ENCODE assay signal across 8 cellular contexts in the genomic region with DNA sequence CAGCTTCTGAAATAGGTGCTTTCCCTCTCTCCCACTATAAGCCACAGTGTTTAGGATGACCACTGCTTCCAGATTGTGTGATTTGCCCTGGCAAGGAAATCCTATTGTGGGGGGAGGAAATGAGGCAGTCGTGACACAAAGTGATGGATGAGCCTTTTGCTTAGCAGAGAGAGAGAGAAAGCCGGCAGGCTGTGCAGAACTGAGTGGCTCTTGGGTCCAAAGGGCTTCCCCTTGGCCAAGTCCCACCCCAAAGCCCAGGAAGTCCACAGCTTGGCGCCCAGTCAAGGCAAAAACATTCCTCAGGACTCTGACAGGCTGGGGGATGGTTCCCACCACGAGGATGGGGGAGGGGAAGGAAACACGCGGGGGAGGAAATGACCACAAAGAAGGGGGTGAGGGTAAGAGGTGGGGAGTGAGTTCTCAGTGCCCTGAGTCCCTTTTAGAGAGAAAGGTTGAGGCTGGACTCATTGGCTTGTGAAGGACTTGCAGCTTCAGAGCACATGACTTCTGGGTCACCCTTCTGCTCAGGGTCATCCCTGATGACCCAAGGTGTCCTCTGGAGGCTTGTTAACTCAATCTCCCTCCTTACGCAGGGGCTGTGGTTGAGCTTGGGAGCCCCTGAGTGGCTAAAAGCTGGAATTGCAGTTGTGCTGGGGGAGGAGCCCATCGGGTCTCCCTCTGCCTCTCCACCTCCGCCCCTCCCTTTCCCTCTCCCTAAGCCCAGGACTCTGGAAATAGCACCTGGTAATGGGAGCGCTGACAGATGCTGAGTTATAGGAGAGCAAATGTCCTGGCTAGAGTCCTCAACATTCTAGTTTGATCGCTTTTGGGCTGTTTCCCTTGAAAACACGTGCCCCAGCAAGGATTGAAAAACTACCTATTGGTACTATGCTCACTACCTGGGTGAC. TPM values are rescaled to one million over a fixed set of nuclear protein-coding genes. Genes with fewer than 3 reads are reported as not detected.
A peak's percentile ranks its signal among the peaks of the same experiment; 100 is the strongest.
DNase-seq lines count a peak whose midpoint lies in the region; ATAC-seq and TF ChIP-seq lines count a peak whose summit lies in the region.

No MANE protein-coding gene starts in this region.

- peak overlapping the region; percentile 69 for H3K4me3 ChIP-seq in Loucy (ENCODE audit: low read length, poor library complexity, severe bottlenecking)
- H3K4me3 ChIP-seq in Peyer's patch = peak overlapping the region in 3 of 4 donors; percentile 7 to 32 (median 10)
- no peak overlapping the region for H3K4me3 ChIP-seq in thymus (ENCODE audit: low read length)

- TF ChIP-seq CTCF in Loucy (conservative IDR thresholded peaks at IDR 0.05; ENCODE audit: low read length) (peak; percentile 85), Peyer's patch (IDR thresholded peaks at IDR 0.05) (peak; percentile 78 to 96 (median 90))

- H3K36me3 ChIP-seq in Loucy (ENCODE audit: insufficient read depth, low read length) (no peaks in the 10 kb centered on the region), Peyer's patch (no peaks in the 10 kb centered on the region), thymus (ENCODE audit: control insufficient read depth, insufficient read depth) (no peaks in the 10 kb centered on the region)

- peak overlapping the region; percentile 84 for H3K4me2 ChIP-seq in Loucy (ENCODE audit: low read depth, low read length, poor library complexity, severe bottlenecking)

- POLR2A ChIA-PET in naive thymus-derived CD8-positive, alpha-beta T cell (lab: Charles Lee) = interaction anchor here (0.5 to 19.5 kb wide), 14 partner anchors 12 to 418 kb away, joined by 3 to 523 read pairs (median 14); partner anchors contain the start of genes CASC3, MED24, MSL1 and NR1D1

- peak; percentile 19 to 24 for ATAC-seq in naive thymus-derived CD8-positive, alpha-beta T cell

- 4% methylated on average over 12 of the region's 12 CpGs for WGBS in thymus

- no peaks in the 10 kb centered on the region for H3K36me3 Mint-ChIP-seq in naive thymus-derived CD8-positive, alpha-beta T cell

- peak overlapping the region; percentile 84 to 100 (median 97) for H3K27ac Mint-ChIP-seq in naive thymus-derived CD8-positive, alpha-beta T cell

- H2AFZ ChIP-seq in Loucy (ENCODE audit: low read length) = peak overlapping the region; percentile 87

- H3K4me1 ChIP-seq in Loucy (ENCODE audit: insufficient read depth, low read length, poor library complexity, severe bottlenecking) (peaks cover 45% of the 10 kb centered on the region), Peyer's patch (peaks cover 29 to 74% (median 40%) of the 10 kb centered on the region in 4 donors), thymus (ENCODE audit: control insufficient read depth, insufficient read depth, low read length) (peaks cover 52% of the 10 kb centered on the region)

- no peaks in the 10 kb centered on the region for H3F3A ChIP-seq in Loucy (ENCODE audit: low read depth)

- TF ChIP-seq POLR2A in Peyer's patch (IDR thresholded peaks at IDR 0.05) = peak in 1 of 2 donors; percentile 72

- H3K27me3 ChIP-seq in Loucy (ENCODE audit: insufficient read depth, low read length, poor library complexity, severe bottlenecking) = no peaks in the 10 kb centered on the region
- H3K27me3 ChIP-seq in Peyer's patch = no peaks in the 10 kb centered on the region
- H3K27me3 ChIP-seq in thymus (ENCODE audit: control insufficient read depth, insufficient read depth) = no peaks in the 10 kb centered on the region

- no peaks in the 10 kb centered on the region for H3K27me3 Mint-ChIP-seq in naive thymus-derived CD8-positive, alpha-beta T cell

- H4K20me1 ChIP-seq in Loucy (ENCODE audit: insufficient read depth, low read length, poor library complexity, severe bottlenecking) = no peaks in the 10 kb centered on the region

- H3K27ac ChIP-seq in Peyer's patch (peak overlapping the region; percentile 82 to 98 (median 88)), thymus (ENCODE audit: low read depth) (peak overlapping the region; percentile 78)

- H3K9me3 ChIP-seq in Loucy (ENCODE audit: insufficient read depth, low read depth, low read length) = no peaks in the 10 kb centered on the region
- no peaks in the 10 kb centered on the region for H3K9me3 ChIP-seq in Peyer's patch
- H3K9me3 ChIP-seq in thymus (ENCODE audit: control insufficient read depth) = no peaks in the 10 kb centered on the region

- H3K4me1 Mint-ChIP-seq in naive thymus-derived CD8-positive, alpha-beta T cell = peaks cover 53 to 79% (median 73%) of the 10 kb centered on the region in 4 donors

- H3K79me2 ChIP-seq in Loucy (ENCODE audit: insufficient read depth, low read length) = no peaks in the 10 kb centered on the region

- DNase-seq in AG20443 (ENCODE audit: low spot score) (peak; percentile 85), GM19238 (ENCODE audit: insufficient read length, low spot score) (peak; percentile 77), Peyer's patch (peak; percentile 81 to 93 (median 87)), fibroblast of peridontal ligament (ENCODE audit: extremely low read depth) (peak; percentile 89)
- peak; percentile 54 for DNase-seq in activated T-helper 9 cell treated with anti-CD3 and anti-CD28 coated beads, Interleukin-2, amount 50 U/mL, for 16 hours (ENCODE audit: low read depth)
- DNase-seq in naive thymus-derived CD8-positive, alpha-beta T cell = peak; percentile 39 to 79 (median 66)

- H3K9me3 Mint-ChIP-seq in naive thymus-derived CD8-positive, alpha-beta T cell = no peaks in the 10 kb centered on the region

- peak overlapping the region; percentile 69 to 87 (median 84) for H3K4me3 Mint-ChIP-seq in naive thymus-derived CD8-positive, alpha-beta T cell

- peak overlapping the region; percentile 69 for H3K9ac ChIP-seq in Loucy (ENCODE audit: low read depth, low read length, poor library complexity, severe bottlenecking)

- no peaks in the 10 kb centered on the region for H3K9me2 ChIP-seq in Loucy (replicated peaks; ENCODE audit: low read depth, low read length)

RNA-seq across cellular contexts. Expression of gene MSL1, which starts 10.3 kb away (rescaled TPM):
- total RNA-seq in Peyer's patch = 100 to 1,000 TPM in 3 of 4 donors, 10 to 100 TPM in 1; 86.3 to 207 (median 117) TPM
- total RNA-seq in naive thymus-derived CD8-positive, alpha-beta T cell = 100 to 1,000 TPM; 132 to 135 TPM
- 10 to 100 TPM in 1 of 3 donors, 1 to 10 TPM in 2; 6.8 to 12.8 (median 9.2) TPM for polyA plus RNA-seq in naive thymus-derived CD8-positive, alpha-beta T cell
- 126 TPM for polyA plus RNA-seq in thymus

RNA-seq across cellular contexts. Expression of gene NR1D1, which starts 11.1 kb away (rescaled TPM):
- total RNA-seq in Peyer's patch = 10 to 100 TPM; 13.2 to 38.8 (median 18.9) TPM
- total RNA-seq in naive thymus-derived CD8-positive, alpha-beta T cell = 10 to 100 TPM; 18.2 to 19.2 TPM
- polyA plus RNA-seq in naive thymus-derived CD8-positive, alpha-beta T cell = 1 to 10 TPM; 3.9 to 9.9 (median 6.4) TPM
- polyA plus RNA-seq in thymus = 3.2 TPM

RNA-seq across cellular contexts. Expression of gene CASC3, which starts 28.9 kb away (rescaled TPM):
- 100 to 1,000 TPM in 1 of 4 donors, 10 to 100 TPM in 3; 54.6 to 138 (median 57.5) TPM for total RNA-seq in Peyer's patch
- total RNA-seq in naive thymus-derived CD8-positive, alpha-beta T cell = 100 to 1,000 TPM; 153 to 162 TPM
- polyA plus RNA-seq in naive thymus-derived CD8-positive, alpha-beta T cell = 10 to 100 TPM; 33.5 to 46.9 (median 40.6) TPM
- 38.3 TPM for polyA plus RNA-seq in thymus

RNA-seq across cellular contexts. Expression of gene THRA, which starts 48.7 kb away (rescaled TPM):
- 10 to 100 TPM; 43.4 to 80.5 (median 68.5) TPM for total RNA-seq in Peyer's patch
- total RNA-seq in naive thymus-derived CD8-positive, alpha-beta T cell = 10 to 100 TPM; 53.6 to 54.2 TPM
- polyA plus RNA-seq in naive thymus-derived CD8-positive, alpha-beta T cell = 10 to 100 TPM; 11.3 to 23.3 (median 22.2) TPM
- 14.3 TPM for polyA plus RNA-seq in thymus

RNA-seq across cellular contexts. Expression of gene MED24, which starts 57.3 kb away (rescaled TPM):
- 100 to 1,000 TPM in 3 of 4 donors, 10 to 100 TPM in 1; 77.9 to 176 (median 146) TPM for total RNA-seq in Peyer's patch
- total RNA-seq in naive thymus-derived CD8-positive, alpha-beta T cell = 100 to 1,000 TPM; 104 TPM
- polyA plus RNA-seq in naive thymus-derived CD8-positive, alpha-beta T cell = 10 to 100 TPM; 37.3 to 67.7 (median 42.1) TPM
- 49.5 TPM for polyA plus RNA-seq in thymus
